Comparison of ENCODE assay signal across 25 cellular contexts in genomic region chr1:95332754-95333153, GRCh38.
DNase-seq lines count a peak whose midpoint lies in the region; ATAC-seq and TF ChIP-seq lines count a peak whose summit lies in the region.
"Had no signal": no experiment of that assay in that cellular context is flagged by ENCODE, and none has a peak within 500 bp of the region (broad histone marks: within the 10 kb centered on the region; RNA-seq: fewer than 3 reads in every experiment).

No MANE protein-coding gene starts in this region.

- no peak overlapping the region for H3K4me3 Mint-ChIP-seq in endodermal cell
- H3K4me3 Mint-ChIP-seq in stimulated activated effector memory CD8-positive, alpha-beta T cell treated with anti-CD3 and anti-CD28 coated beads, Interleukin-12 subunit alpha, Interleukin-12 subunit beta, amount 100 ng/mL, for 72 hours = no peak overlapping the region
- H3K4me3 Mint-ChIP-seq in activated CD4-positive, alpha-beta T cell treated with anti-CD3 and anti-CD28 coated beads, Interleukin-2, amount 10 ng/mL, durations not matched to agents 7 days and 5 days = no peak overlapping the region
- H3K4me3 Mint-ChIP-seq: CD14-positive monocyte; CD4-positive, alpha-beta memory T cell; CD4-positive, CD25-positive, alpha-beta regulatory T cell; CD8-positive, alpha-beta memory T cell had no signal

- H2AFZ ChIP-seq in osteoblast (ENCODE audit: low read length) = no peak overlapping the region

- H3K36me3 Mint-ChIP-seq in endodermal cell (ENCODE audit: low read depth) = peaks cover 2% of the 10 kb centered on the region
- H3K36me3 Mint-ChIP-seq in stimulated activated effector memory CD8-positive, alpha-beta T cell treated with anti-CD3 and anti-CD28 coated beads, Interleukin-12 subunit alpha, Interleukin-12 subunit beta, amount 100 ng/mL, for 72 hours = no peaks in the 10 kb centered on the region
- H3K36me3 Mint-ChIP-seq in activated CD4-positive, alpha-beta T cell treated with anti-CD3 and anti-CD28 coated beads, Interleukin-2, amount 10 ng/mL, durations not matched to agents 7 days and 5 days (ENCODE audit: low read depth) = no peaks in the 10 kb centered on the region
- H3K36me3 Mint-ChIP-seq: CD14-positive monocyte; CD4-positive, alpha-beta memory T cell; CD4-positive, CD25-positive, alpha-beta regulatory T cell; CD8-positive, alpha-beta memory T cell had no signal

- no peak overlapping the region for H3K4me2 ChIP-seq in osteoblast (ENCODE audit: insufficient read depth, low read length)
- H3K4me2 ChIP-seq: BLaER1 had no signal

- H3K9ac ChIP-seq in endodermal cell (ENCODE audit: extremely low read depth, low read length, poor library complexity, severe bottlenecking) = no peak overlapping the region
- H3K9ac ChIP-seq: BLaER1 had no signal

- TF ChIP-seq CTCF in endodermal cell (conservative IDR thresholded peaks at IDR 0.05) (no peak), osteoblast (IDR thresholded peaks at IDR 0.05; ENCODE audit: extremely low read depth, low read depth, low read length) (no peak)

- H3K4me3 ChIP-seq in endodermal cell (ENCODE audit: low read length) = peak overlapping the region; percentile 7
- no peak overlapping the region for H3K4me3 ChIP-seq in osteoblast (ENCODE audit: insufficient read depth, low read length)
- H3K4me3 ChIP-seq: BLaER1, GM12878 had no signal

- H3K36me3 ChIP-seq in endodermal cell (ENCODE audit: control insufficient read depth, insufficient read depth, low read length) (no peaks in the 10 kb centered on the region), osteoblast (ENCODE audit: insufficient read depth, low read length) (no peaks in the 10 kb centered on the region)
- H3K36me3 ChIP-seq: BE2C, BLaER1 had no signal

- POLR2A ChIA-PET in activated CD4-positive, alpha-beta T cell treated with anti-CD3 and anti-CD28 coated beads, Interleukin-2, amount 10 ng/mL, durations not matched to agents 7 days and 5 days (lab: Charles Lee) = no interaction called here

- H3K4me1 ChIP-seq in endodermal cell (ENCODE audit: control insufficient read depth, insufficient read depth, low read length) (no peaks in the 10 kb centered on the region), osteoblast (ENCODE audit: insufficient read depth, low read length) (no peaks in the 10 kb centered on the region)
- H3K4me1 ChIP-seq: BE2C, BLaER1 had no signal

- intact Hi-C loops in left ventricle myocardium superior (cut with micrococcal nuclease) (no loop called here), Right ventricle myocardium superior (cut with DNase I) (no loop called here)

- peak; percentile 17 for ATAC-seq in left ventricle myocardium superior
- ATAC-seq in Right ventricle myocardium superior (ENCODE audit: poor library complexity) = no peak
- ATAC-seq in stimulated activated effector memory CD8-positive, alpha-beta T cell treated with anti-CD3 and anti-CD28 coated beads, Interleukin-12 subunit alpha, Interleukin-12 subunit beta, amount 100 ng/mL, for 72 hours = peak; percentile 37
- ATAC-seq: GM12878 had no signal

- 97 to 100% methylated on average over 1 of the region's 1 CpG for WGBS in endodermal cell (ENCODE audit: insufficient coverage in 1 of 2, insufficient read length in 1 of 2), 2 experiments

- H3K27ac ChIP-seq in endodermal cell (ENCODE audit: low read depth, low read length) = no peak overlapping the region
- H3K27ac ChIP-seq in osteoblast (ENCODE audit: low read depth, low read length) = no peak overlapping the region
- H3K27ac ChIP-seq: BLaER1 had no signal

- H3K9me3 ChIP-seq in endodermal cell (ENCODE audit: control insufficient read depth, low read length) (peaks cover 5% of the 10 kb centered on the region), osteoblast (ENCODE audit: low read depth, low read length) (no peaks in the 10 kb centered on the region)
- H3K9me3 ChIP-seq: BE2C, BLaER1 had no signal

- H3K27me3 Mint-ChIP-seq in endodermal cell (ENCODE audit: insufficient read depth) = no peaks in the 10 kb centered on the region
- no peaks in the 10 kb centered on the region for H3K27me3 Mint-ChIP-seq in activated CD4-positive, alpha-beta T cell treated with anti-CD3 and anti-CD28 coated beads, Interleukin-2, amount 10 ng/mL, durations not matched to agents 7 days and 5 days
- H3K27me3 Mint-ChIP-seq: CD4-positive, CD25-positive, alpha-beta regulatory T cell; CD8-positive, alpha-beta memory T cell had no signal

- H4K20me1 ChIP-seq in osteoblast (ENCODE audit: insufficient read depth, low read length) = no peaks in the 10 kb centered on the region
- H4K20me1 ChIP-seq: BLaER1 had no signal

- no peaks in the 10 kb centered on the region for H3K79me2 ChIP-seq in osteoblast (ENCODE audit: insufficient read depth, low read length)

- H3K4me1 Mint-ChIP-seq in endodermal cell = peaks cover 16% of the 10 kb centered on the region
- H3K4me1 Mint-ChIP-seq in stimulated activated effector memory CD8-positive, alpha-beta T cell treated with anti-CD3 and anti-CD28 coated beads, Interleukin-12 subunit alpha, Interleukin-12 subunit beta, amount 100 ng/mL, for 72 hours = no peaks in the 10 kb centered on the region
- no peaks in the 10 kb centered on the region for H3K4me1 Mint-ChIP-seq in activated CD4-positive, alpha-beta T cell treated with anti-CD3 and anti-CD28 coated beads, Interleukin-2, amount 10 ng/mL, durations not matched to agents 7 days and 5 days
- H3K4me1 Mint-ChIP-seq: CD14-positive monocyte; CD4-positive, alpha-beta memory T cell; CD4-positive, CD25-positive, alpha-beta regulatory T cell; CD8-positive, alpha-beta memory T cell had no signal

- H3K27me3 ChIP-seq in endodermal cell (ENCODE audit: control insufficient read depth, insufficient read depth, low read length, poor library complexity, severe bottlenecking) (no peaks in the 10 kb centered on the region), osteoblast (ENCODE audit: insufficient read depth, low read length) (no peaks in the 10 kb centered on the region)
- H3K27me3 ChIP-seq: BE2C, BLaER1 had no signal

- DNase-seq in left ventricle myocardium superior = no peak
- DNase-seq in Right ventricle myocardium superior = no peak
- no peak for DNase-seq in endodermal cell
- no peak for DNase-seq in stimulated activated effector memory CD8-positive, alpha-beta T cell treated with anti-CD3 and anti-CD28 coated beads, Interleukin-12 subunit alpha, Interleukin-12 subunit beta, amount 100 ng/mL, for 72 hours (ENCODE audit: low spot score in 2 of 2)
- DNase-seq in osteoblast (ENCODE audit: insufficient read length, low spot score, missing footprints) = no peak
- no peak for DNase-seq in activated CD4-positive, alpha-beta T cell treated with anti-CD3 and anti-CD28 coated beads for 4 hours
- no peak for DNase-seq in activated CD4-positive, alpha-beta T cell treated with anti-CD3 and anti-CD28 coated beads, Interleukin-2, amount 10 ng/mL, durations not matched to agents 7 days and 5 days
- DNase-seq: 8988T; ACHN; BE2C; C1 segment of cervical spinal cord; CD4-positive, alpha-beta memory T cell; CD4-positive, CD25-positive, alpha-beta regulatory T cell; CD8-positive, alpha-beta memory T cell; COR-L47; DMS 273 treated with DMSO at 0.1 percent for 48 hours; DMS153; DMS53; DMS79; DND-41; EL; GDM1 had no signal

- no peaks in the 10 kb centered on the region for H3K9me3 Mint-ChIP-seq in endodermal cell
- peaks cover 3% of the 10 kb centered on the region for H3K9me3 Mint-ChIP-seq in stimulated activated effector memory CD8-positive, alpha-beta T cell treated with anti-CD3 and anti-CD28 coated beads, Interleukin-12 subunit alpha, Interleukin-12 subunit beta, amount 100 ng/mL, for 72 hours
- peaks cover 5% of the 10 kb centered on the region for H3K9me3 Mint-ChIP-seq in activated CD4-positive, alpha-beta T cell treated with anti-CD3 and anti-CD28 coated beads, Interleukin-2, amount 10 ng/mL, durations not matched to agents 7 days and 5 days

- no peak overlapping the region for H3K27ac Mint-ChIP-seq in endodermal cell
- no peak overlapping the region for H3K27ac Mint-ChIP-seq in stimulated activated effector memory CD8-positive, alpha-beta T cell treated with anti-CD3 and anti-CD28 coated beads, Interleukin-12 subunit alpha, Interleukin-12 subunit beta, amount 100 ng/mL, for 72 hours
- no peak overlapping the region for H3K27ac Mint-ChIP-seq in activated CD4-positive, alpha-beta T cell treated with anti-CD3 and anti-CD28 coated beads, Interleukin-2, amount 10 ng/mL, durations not matched to agents 7 days and 5 days
- H3K27ac Mint-ChIP-seq: CD14-positive monocyte; CD4-positive, alpha-beta memory T cell; CD4-positive, CD25-positive, alpha-beta regulatory T cell; CD8-positive, alpha-beta memory T cell had no signal

- CTCF ChIA-PET in activated CD4-positive, alpha-beta T cell treated with anti-CD3 and anti-CD28 coated beads, Interleukin-2, amount 10 ng/mL, durations not matched to agents 7 days and 5 days (lab: Charles Lee) = no interaction called here
